ENCODE assay signal across 1 cellular context in the genomic region with DNA sequence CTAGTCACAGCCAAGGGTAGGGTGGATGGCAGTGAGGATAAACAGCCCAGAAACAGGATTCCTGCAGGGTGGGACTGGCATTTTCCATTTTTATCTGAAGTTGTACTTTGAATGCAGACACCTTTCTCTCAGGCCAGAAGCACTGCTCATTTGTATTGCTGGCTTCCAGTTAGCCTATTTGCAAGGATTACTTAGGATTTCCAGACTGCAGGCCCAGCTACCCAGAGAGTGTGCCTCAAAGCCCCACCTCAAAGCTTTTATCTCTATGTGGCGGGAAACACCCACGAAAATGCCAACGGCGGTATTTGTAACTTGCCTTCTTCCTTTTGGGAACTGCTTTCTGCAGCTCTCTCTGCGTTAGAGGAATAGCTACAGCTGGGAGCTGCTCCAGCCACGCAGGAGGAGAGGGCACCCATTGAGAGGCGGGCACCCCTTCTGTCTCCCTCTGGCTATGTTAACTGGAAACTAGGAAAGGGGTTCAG.
TF ChIP-seq lines count a peak whose summit lies in the region.

No MANE protein-coding gene starts in this region.

TF ChIP-seq in HepG2, 621 proteins besides CTCF, POLR2A, EP300 and RAD21 (continued from another document):
- TF ChIP-seq, protein P1, sequence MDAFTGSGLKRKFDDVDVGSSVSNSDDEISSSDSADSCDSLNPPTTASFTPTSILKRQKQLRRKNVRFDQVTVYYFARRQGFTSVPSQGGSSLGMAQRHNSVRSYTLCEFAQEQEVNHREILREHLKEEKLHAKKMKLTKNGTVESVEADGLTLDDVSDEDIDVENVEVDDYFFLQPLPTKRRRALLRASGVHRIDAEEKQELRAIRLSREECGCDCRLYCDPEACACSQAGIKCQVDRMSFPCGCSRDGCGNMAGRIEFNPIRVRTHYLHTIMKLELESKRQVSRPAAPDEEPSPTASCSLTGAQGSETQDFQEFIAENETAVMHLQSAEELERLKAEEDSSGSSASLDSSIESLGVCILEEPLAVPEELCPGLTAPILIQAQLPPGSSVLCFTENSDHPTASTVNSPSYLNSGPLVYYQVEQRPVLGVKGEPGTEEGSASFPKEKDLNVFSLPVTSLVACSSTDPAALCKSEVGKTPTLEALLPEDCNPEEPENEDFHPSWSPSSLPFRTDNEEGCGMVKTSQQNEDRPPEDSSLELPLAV (CRISPR knock-in tag; conservative IDR thresholded peaks at IDR 0.05; ENCODE audit: low read depth): no peak
- TF ChIP-seq ZNF563 (CRISPR knock-in tag; IDR thresholded peaks at IDR 0.05) (no peak), HOMEZ (CRISPR knock-in tag; IDR thresholded peaks at IDR 0.05; ENCODE audit: low read depth) (no peak), ZBTB3 (CRISPR knock-in tag; IDR thresholded peaks at IDR 0.05; ENCODE audit: borderline replicate concordance, low read depth) (no peak), REST (IDR thresholded peaks at IDR 0.05; ENCODE audit: borderline replicate concordance in 1 of 2, low read depth in 1 of 2, low read length in 2 of 2) (no peak), ZIK1 (CRISPR knock-in tag; IDR thresholded peaks at IDR 0.05; ENCODE audit: borderline replicate concordance, low read depth) (no peak), SMAD3 (CRISPR knock-in tag; IDR thresholded peaks at IDR 0.05) (0 out of 2 replicates have a peak, but pooled peaks have one; percentile 12), CSRNP1 (CRISPR knock-in tag; IDR thresholded peaks at IDR 0.05) (no peak), ISX (CRISPR knock-in tag; conservative IDR thresholded peaks at IDR 0.05) (no peak), SSRP1 (CRISPR knock-in tag; IDR thresholded peaks at IDR 0.05) (0 out of 2 replicates have a peak, but pooled peaks have one; percentile 19), ZNF747 (CRISPR knock-in tag; IDR thresholded peaks at IDR 0.05; ENCODE audit: borderline replicate concordance) (no peak), ELF3 (CRISPR knock-in tag; IDR thresholded peaks at IDR 0.05) (no peak), SPEN (CRISPR knock-in tag; IDR thresholded peaks at IDR 0.05; ENCODE audit: low read depth) (no peak)
- TF ChIP-seq, protein P2, sequence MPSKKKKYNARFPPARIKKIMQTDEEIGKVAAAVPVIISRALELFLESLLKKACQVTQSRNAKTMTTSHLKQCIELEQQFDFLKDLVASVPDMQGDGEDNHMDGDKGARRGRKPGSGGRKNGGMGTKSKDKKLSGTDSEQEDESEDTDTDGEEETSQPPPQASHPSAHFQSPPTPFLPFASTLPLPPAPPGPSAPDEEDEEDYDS (CRISPR knock-in tag; IDR thresholded peaks at IDR 0.05): no peak
